1 cellular context compared by ENCODE assay signal in genomic region chr9:97855486-97855875, GRCh38.
A peak's percentile ranks its signal among the peaks of the same experiment; 100 is the strongest.
TF ChIP-seq lines count a peak whose summit lies in the region.

No MANE protein-coding gene starts in this region.

TF ChIP-seq in H1, 55 proteins besides CTCF, POLR2A, EP300 and RAD21:
- TF ChIP-seq CBX8 (IDR thresholded peaks at IDR 0.05; ENCODE audit: borderline replicate concordance, low read depth, low read length), result no peak
- no peak for TF ChIP-seq ATF3 (IDR thresholded peaks at IDR 0.05; ENCODE audit: insufficient read depth, low read depth, low read length)
- no peak for TF ChIP-seq USF2 (IDR thresholded peaks at IDR 0.05; ENCODE audit: low read length)
- peak; percentile 82 for TF ChIP-seq RNF2 (IDR thresholded peaks at IDR 0.05; ENCODE audit: borderline replicate concordance, low read depth, low read length, missing control alignments, poor library complexity, severe bottlenecking)
- TF ChIP-seq EZH2 (IDR thresholded peaks at IDR 0.05; ENCODE audit: low read depth, low read length, severe bottlenecking), result peak; percentile 68
- no peak for TF ChIP-seq NRF1 (IDR thresholded peaks at IDR 0.05; ENCODE audit: low read depth, low read length)
- TF ChIP-seq CBX5 (IDR thresholded peaks at IDR 0.05; ENCODE audit: low read depth, low read length), result no peak
- no peak for TF ChIP-seq EGR1 (IDR thresholded peaks at IDR 0.05; ENCODE audit: borderline replicate concordance, low read depth, low read length)
- no peak for TF ChIP-seq TEAD4 (IDR thresholded peaks at IDR 0.05; ENCODE audit: low read depth, low read length)
- no peak for TF ChIP-seq GTF2F1 (IDR thresholded peaks at IDR 0.05; ENCODE audit: borderline replicate concordance, low read depth, low read length)
- TF ChIP-seq FOSL1 (IDR thresholded peaks at IDR 0.05; ENCODE audit: insufficient read depth, low read depth, low read length), result no peak
- TF ChIP-seq HDAC2 (IDR thresholded peaks at IDR 0.05; ENCODE audit: borderline replicate concordance in 1 of 2, low read depth in 2 of 2, low read length in 2 of 2), result no peak
- TF ChIP-seq BRCA1 (IDR thresholded peaks at IDR 0.05; ENCODE audit: low read depth, low read length), result no peak
- TF ChIP-seq NANOG (IDR thresholded peaks at IDR 0.05; ENCODE audit: insufficient read depth, low read depth, low read length, poor library complexity, severe bottlenecking), result no peak
- no peak for TF ChIP-seq SIN3A (conservative IDR thresholded peaks at IDR 0.05 in 1 of 2, IDR thresholded peaks at IDR 0.05 in 1 of 2; ENCODE audit: low read depth in 1 of 2, low read length in 2 of 2)
- no peak for TF ChIP-seq SRF (IDR thresholded peaks at IDR 0.05; ENCODE audit: low read depth, low read length)
- no peak for TF ChIP-seq MAX (IDR thresholded peaks at IDR 0.05)
- no peak for TF ChIP-seq MAFK (IDR thresholded peaks at IDR 0.05; ENCODE audit: low read depth, low read length)
- TF ChIP-seq CHD1 (IDR thresholded peaks at IDR 0.05; ENCODE audit: low read depth, low read length), result no peak
- no peak for TF ChIP-seq JUN (IDR thresholded peaks at IDR 0.05; ENCODE audit: low read depth, low read length)
- peak; percentile 56; the same call in 1 of the 2 replicates for TF ChIP-seq SUZ12 (IDR thresholded peaks at IDR 0.05; ENCODE audit: low read length)
- TF ChIP-seq KDM4A (IDR thresholded peaks at IDR 0.05; ENCODE audit: low read depth, low read length, severe bottlenecking), result no peak
TF ChIP-seq in H1: peak in this region for 3.
